In genomic region chr10:3790272-3790671, GRCh38 we compare ENCODE assay signal across 30 cellular contexts.
"Had no signal": no experiment of that assay in that cellular context is flagged by ENCODE, and none has a peak within 500 bp of the region (broad histone marks: within the 10 kb centered on the region; RNA-seq: fewer than 3 reads in every experiment).

No MANE protein-coding gene starts in this region.

- H3K27me3 ChIP-seq: ascending aorta, dorsolateral prefrontal cortex, heart left ventricle, neutrophil, ovary, stomach, tibial artery, upper lobe of right lung had no signal

- H3K9me3 ChIP-seq: neutrophil, ovary, upper lobe of right lung had no signal

- H3K27ac Mint-ChIP-seq: activated naive CD4-positive, alpha-beta T cell treated with anti-CD3 and anti-CD28 coated beads, Interleukin-2, amount 10 ng/mL, durations not matched to agents 7 days and 5 days; activated naive CD8-positive, alpha-beta T cell treated with anti-CD3 and anti-CD28 coated beads, Interleukin-2, amount 10 ng/mL, durations not matched to agents 7 days and 5 days; immature natural killer cell; nephron progenitor cell; progenitor cell of endocrine pancreas had no signal

- H3K4me3 Mint-ChIP-seq: activated naive CD4-positive, alpha-beta T cell treated with anti-CD3 and anti-CD28 coated beads, Interleukin-2, amount 10 ng/mL, durations not matched to agents 7 days and 5 days; activated naive CD8-positive, alpha-beta T cell treated with anti-CD3 and anti-CD28 coated beads, Interleukin-2, amount 10 ng/mL, durations not matched to agents 7 days and 5 days; immature natural killer cell; nephron progenitor cell had no signal

- H3K4me3 ChIP-seq: ascending aorta, coronary artery, dorsolateral prefrontal cortex, heart left ventricle, lower lobe of right lung, ovary, skin epidermis, stomach, tibial artery, upper lobe of right lung had no signal

- H3K27ac ChIP-seq: ascending aorta, coronary artery, dorsolateral prefrontal cortex, heart left ventricle, lower lobe of right lung, neutrophil, ovary, skin epidermis, stomach, tibial artery, upper lobe of right lung, WERI-Rb-1 had no signal

- H3K36me3 ChIP-seq: ascending aorta, heart left ventricle, lower lobe of right lung, neutrophil, ovary, stomach, tibial artery, upper lobe of right lung, WERI-Rb-1 had no signal

- H3K27me3 Mint-ChIP-seq: activated naive CD8-positive, alpha-beta T cell treated with anti-CD3 and anti-CD28 coated beads, Interleukin-2, amount 10 ng/mL, durations not matched to agents 7 days and 5 days; progenitor cell of endocrine pancreas had no signal

- ATAC-seq: activated CD4-positive, CD25-positive, alpha-beta regulatory T cell treated with anti-CD3 and anti-CD28 coated beads, Interleukin-2, amount 50 U/mL, for 24 hours; esophagus mucosa; heart left ventricle; left lobe of liver; lower lobe of right lung; sciatic nerve; upper lobe of right lung had no signal

- H3K4me1 ChIP-seq: lower lobe of right lung, upper lobe of right lung had no signal

- DNase-seq: activated CD4-positive, alpha-beta T cell treated with anti-CD3 and anti-CD28 coated beads for 48 hours; activated CD4-positive, alpha-beta T cell treated with anti-CD3 and anti-CD28 coated beads, Interleukin-2, amount 50 U/mL, for 48 hours; activated gamma-delta T cell; activated naive CD8-positive, alpha-beta T cell treated with anti-CD3 and anti-CD28 coated beads, Interleukin-2, amount 10 ng/mL, durations not matched to agents 7 days and 5 days; dorsolateral prefrontal cortex; effector memory CD4-positive, alpha-beta T cell; foreskin fibroblast; heart left ventricle; hypothalamus; immature natural killer cell; lower lobe of right lung; nephron progenitor cell; ovary; stimulated activated CD4-positive, alpha-beta T cell treated with anti-CD3 and anti-CD28 coated beads, Interleukin-12 subunit alpha, Interleukin-12 subunit beta, amount 100 ng/mL, for 4 hours; stimulated activated CD4-positive, alpha-beta T cell treated with anti-CD3 and anti-CD28 coated beads, Interleukin-4, amount 100 ng/mL, for 1 hour; stomach; T-helper 9 cell; tibial artery; upper lobe of right lung; WERI-Rb-1 had no signal

- H3K36me3 Mint-ChIP-seq: immature natural killer cell had no signal
